ENCODE assay signal across 1 cellular context in genomic region chr1:52365746-52366516, GRCh38.
TF ChIP-seq lines count a peak whose summit lies in the region.

A gene with protein sequence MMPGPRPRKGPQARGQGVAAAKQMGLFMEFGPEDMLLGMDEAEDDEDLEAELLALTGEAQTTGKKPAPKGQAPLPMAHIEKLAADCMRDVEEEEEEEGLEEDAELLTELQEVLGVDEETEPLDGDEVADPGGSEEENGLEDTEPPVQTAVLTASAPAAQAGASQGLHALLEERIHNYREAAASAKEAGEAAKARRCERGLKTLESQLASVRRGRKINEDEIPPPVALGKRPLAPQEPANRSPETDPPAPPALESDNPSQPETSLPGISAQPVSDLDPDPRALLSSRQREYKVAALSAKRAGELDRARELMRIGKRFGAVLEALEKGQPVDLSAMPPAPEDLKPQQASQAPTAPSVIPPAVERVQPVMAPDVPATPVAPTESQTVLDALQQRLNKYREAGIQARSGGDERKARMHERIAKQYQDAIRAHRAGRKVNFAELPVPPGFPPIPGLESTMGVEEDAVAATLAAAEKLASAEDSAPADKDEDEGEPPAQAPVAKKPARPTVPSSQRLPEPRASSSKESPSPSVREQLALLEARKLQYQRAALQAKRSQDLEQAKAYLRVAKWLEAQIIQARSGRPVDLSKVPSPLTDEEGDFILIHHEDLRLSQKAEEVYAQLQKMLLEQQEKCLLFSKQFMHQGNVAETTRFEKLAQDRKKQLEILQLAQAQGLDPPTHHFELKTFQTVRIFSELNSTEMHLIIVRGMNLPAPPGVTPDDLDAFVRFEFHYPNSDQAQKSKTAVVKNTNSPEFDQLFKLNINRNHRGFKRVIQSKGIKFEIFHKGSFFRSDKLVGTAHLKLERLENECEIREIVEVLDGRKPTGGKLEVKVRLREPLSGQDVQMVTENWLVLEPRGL (minus strand): TSS chr1:52366205. CDS start chr1:52364620, 1,585 bp downstream.

TF ChIP-seq in WTC11, 78 proteins besides CTCF, POLR2A, EP300 and RAD21 (continued from another document and continues in another):
- TF ChIP-seq AR (CRISPR knock-in tag; IDR thresholded peaks at IDR 0.05) (no peak), ZNF263 (CRISPR knock-in tag; IDR thresholded peaks at IDR 0.05; ENCODE audit: low read depth) (no peak), FOXK1 (CRISPR knock-in tag; IDR thresholded peaks at IDR 0.05) (peak; percentile 60; the same call in 1 of the 2 replicates), KAT7 (CRISPR knock-in tag; IDR thresholded peaks at IDR 0.05; ENCODE audit: borderline replicate concordance) (peak; percentile 58; the same call in 1 of the 2 replicates), IRF1 (CRISPR knock-in tag; IDR thresholded peaks at IDR 0.05) (no peak), MYBL2 (CRISPR knock-in tag; IDR thresholded peaks at IDR 0.05) (peak; percentile 78; the same call in 1 of the 2 replicates), JAZF1 (CRISPR knock-in tag; IDR thresholded peaks at IDR 0.05) (no peak), GABPB1 (CRISPR knock-in tag; IDR thresholded peaks at IDR 0.05) (peak; percentile 22; the same call in 1 of the 2 replicates), ZNF121 (CRISPR knock-in tag; IDR thresholded peaks at IDR 0.05) (no peak), SOX15 (CRISPR knock-in tag; IDR thresholded peaks at IDR 0.05) (no peak), NR3C1 (CRISPR knock-in tag; conservative IDR thresholded peaks at IDR 0.05; ENCODE audit: low read depth) (no peak), FOXJ3 (CRISPR knock-in tag; IDR thresholded peaks at IDR 0.05; ENCODE audit: borderline replicate concordance) (no peak), ZNF423 (CRISPR knock-in tag; IDR thresholded peaks at IDR 0.05) (peak; percentile 54), NFE2L1 (CRISPR knock-in tag; IDR thresholded peaks at IDR 0.05) (no peak), TCF7 (CRISPR knock-in tag; IDR thresholded peaks at IDR 0.05; ENCODE audit: low read depth) (no peak), ETV6 (CRISPR knock-in tag; IDR thresholded peaks at IDR 0.05) (0 out of 2 replicates have a peak, but pooled peaks have one; percentile 28), FOXP1 (CRISPR knock-in tag; IDR thresholded peaks at IDR 0.05; ENCODE audit: borderline replicate concordance) (peak; percentile 88), NR2C2 (CRISPR knock-in tag; IDR thresholded peaks at IDR 0.05) (no peak), RELA (CRISPR knock-in tag; IDR thresholded peaks at IDR 0.05; ENCODE audit: borderline replicate concordance) (no peak), ZNF671 (CRISPR knock-in tag; IDR thresholded peaks at IDR 0.05) (no peak), ZBTB21 (CRISPR knock-in tag; IDR thresholded peaks at IDR 0.05; ENCODE audit: borderline replicate concordance) (no peak), ZNF512 (CRISPR knock-in tag; IDR thresholded peaks at IDR 0.05; ENCODE audit: borderline replicate concordance) (no peak), AFF4 (CRISPR knock-in tag; IDR thresholded peaks at IDR 0.05; ENCODE audit: borderline replicate concordance) (no peak), PRRX2 (CRISPR knock-in tag; IDR thresholded peaks at IDR 0.05) (no peak), HMGA2 (CRISPR knock-in tag; IDR thresholded peaks at IDR 0.05) (no peak), TEAD1 (CRISPR knock-in tag; IDR thresholded peaks at IDR 0.05) (peak; percentile 66; the same call in 1 of the 2 replicates), JUN (CRISPR knock-in tag; IDR thresholded peaks at IDR 0.05) (no peak), IRF2 (CRISPR knock-in tag; IDR thresholded peaks at IDR 0.05; ENCODE audit: borderline replicate concordance, low read depth) (no peak), ZNF396 (CRISPR knock-in tag; IDR thresholded peaks at IDR 0.05; ENCODE audit: borderline replicate concordance) (no peak)
- TF ChIP-seq, protein P1, sequence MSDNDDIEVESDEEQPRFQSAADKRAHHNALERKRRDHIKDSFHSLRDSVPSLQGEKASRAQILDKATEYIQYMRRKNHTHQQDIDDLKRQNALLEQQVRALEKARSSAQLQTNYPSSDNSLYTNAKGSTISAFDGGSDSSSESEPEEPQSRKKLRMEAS (CRISPR knock-in tag; IDR thresholded peaks at IDR 0.05), result peak; percentile 93
- TF ChIP-seq, protein P2, sequence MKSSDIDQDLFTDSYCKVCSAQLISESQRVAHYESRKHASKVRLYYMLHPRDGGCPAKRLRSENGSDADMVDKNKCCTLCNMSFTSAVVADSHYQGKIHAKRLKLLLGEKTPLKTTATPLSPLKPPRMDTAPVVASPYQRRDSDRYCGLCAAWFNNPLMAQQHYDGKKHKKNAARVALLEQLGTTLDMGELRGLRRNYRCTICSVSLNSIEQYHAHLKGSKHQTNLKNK (CRISPR knock-in tag; IDR thresholded peaks at IDR 0.05), result no peak
- TF ChIP-seq, protein P3, sequence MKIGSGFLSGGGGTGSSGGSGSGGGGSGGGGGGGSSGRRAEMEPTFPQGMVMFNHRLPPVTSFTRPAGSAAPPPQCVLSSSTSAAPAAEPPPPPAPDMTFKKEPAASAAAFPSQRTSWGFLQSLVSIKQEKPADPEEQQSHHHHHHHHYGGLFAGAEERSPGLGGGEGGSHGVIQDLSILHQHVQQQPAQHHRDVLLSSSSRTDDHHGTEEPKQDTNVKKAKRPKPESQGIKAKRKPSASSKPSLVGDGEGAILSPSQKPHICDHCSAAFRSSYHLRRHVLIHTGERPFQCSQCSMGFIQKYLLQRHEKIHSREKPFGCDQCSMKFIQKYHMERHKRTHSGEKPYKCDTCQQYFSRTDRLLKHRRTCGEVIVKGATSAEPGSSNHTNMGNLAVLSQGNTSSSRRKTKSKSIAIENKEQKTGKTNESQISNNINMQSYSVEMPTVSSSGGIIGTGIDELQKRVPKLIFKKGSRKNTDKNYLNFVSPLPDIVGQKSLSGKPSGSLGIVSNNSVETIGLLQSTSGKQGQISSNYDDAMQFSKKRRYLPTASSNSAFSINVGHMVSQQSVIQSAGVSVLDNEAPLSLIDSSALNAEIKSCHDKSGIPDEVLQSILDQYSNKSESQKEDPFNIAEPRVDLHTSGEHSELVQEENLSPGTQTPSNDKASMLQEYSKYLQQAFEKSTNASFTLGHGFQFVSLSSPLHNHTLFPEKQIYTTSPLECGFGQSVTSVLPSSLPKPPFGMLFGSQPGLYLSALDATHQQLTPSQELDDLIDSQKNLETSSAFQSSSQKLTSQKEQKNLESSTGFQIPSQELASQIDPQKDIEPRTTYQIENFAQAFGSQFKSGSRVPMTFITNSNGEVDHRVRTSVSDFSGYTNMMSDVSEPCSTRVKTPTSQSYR (CRISPR knock-in tag; IDR thresholded peaks at IDR 0.05), result no peak
- TF ChIP-seq, protein P4, sequence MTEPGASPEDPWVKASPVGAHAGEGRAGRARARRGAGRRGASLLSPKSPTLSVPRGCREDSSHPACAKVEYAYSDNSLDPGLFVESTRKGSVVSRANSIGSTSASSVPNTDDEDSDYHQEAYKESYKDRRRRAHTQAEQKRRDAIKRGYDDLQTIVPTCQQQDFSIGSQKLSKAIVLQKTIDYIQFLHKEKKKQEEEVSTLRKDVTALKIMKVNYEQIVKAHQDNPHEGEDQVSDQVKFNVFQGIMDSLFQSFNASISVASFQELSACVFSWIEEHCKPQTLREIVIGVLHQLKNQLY (CRISPR knock-in tag; IDR thresholded peaks at IDR 0.05), result no peak
- TF ChIP-seq, protein P5, sequence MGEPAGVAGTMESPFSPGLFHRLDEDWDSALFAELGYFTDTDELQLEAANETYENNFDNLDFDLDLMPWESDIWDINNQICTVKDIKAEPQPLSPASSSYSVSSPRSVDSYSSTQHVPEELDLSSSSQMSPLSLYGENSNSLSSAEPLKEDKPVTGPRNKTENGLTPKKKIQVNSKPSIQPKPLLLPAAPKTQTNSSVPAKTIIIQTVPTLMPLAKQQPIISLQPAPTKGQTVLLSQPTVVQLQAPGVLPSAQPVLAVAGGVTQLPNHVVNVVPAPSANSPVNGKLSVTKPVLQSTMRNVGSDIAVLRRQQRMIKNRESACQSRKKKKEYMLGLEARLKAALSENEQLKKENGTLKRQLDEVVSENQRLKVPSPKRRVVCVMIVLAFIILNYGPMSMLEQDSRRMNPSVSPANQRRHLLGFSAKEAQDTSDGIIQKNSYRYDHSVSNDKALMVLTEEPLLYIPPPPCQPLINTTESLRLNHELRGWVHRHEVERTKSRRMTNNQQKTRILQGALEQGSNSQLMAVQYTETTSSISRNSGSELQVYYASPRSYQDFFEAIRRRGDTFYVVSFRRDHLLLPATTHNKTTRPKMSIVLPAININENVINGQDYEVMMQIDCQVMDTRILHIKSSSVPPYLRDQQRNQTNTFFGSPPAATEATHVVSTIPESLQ (CRISPR knock-in tag; IDR thresholded peaks at IDR 0.05), result no peak
- TF ChIP-seq, protein P6, sequence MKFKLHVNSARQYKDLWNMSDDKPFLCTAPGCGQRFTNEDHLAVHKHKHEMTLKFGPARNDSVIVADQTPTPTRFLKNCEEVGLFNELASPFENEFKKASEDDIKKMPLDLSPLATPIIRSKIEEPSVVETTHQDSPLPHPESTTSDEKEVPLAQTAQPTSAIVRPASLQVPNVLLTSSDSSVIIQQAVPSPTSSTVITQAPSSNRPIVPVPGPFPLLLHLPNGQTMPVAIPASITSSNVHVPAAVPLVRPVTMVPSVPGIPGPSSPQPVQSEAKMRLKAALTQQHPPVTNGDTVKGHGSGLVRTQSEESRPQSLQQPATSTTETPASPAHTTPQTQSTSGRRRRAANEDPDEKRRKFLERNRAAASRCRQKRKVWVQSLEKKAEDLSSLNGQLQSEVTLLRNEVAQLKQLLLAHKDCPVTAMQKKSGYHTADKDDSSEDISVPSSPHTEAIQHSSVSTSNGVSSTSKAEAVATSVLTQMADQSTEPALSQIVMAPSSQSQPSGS (CRISPR knock-in tag; IDR thresholded peaks at IDR 0.05; ENCODE audit: borderline replicate concordance, low read depth), result no peak
- TF ChIP-seq, protein P7, sequence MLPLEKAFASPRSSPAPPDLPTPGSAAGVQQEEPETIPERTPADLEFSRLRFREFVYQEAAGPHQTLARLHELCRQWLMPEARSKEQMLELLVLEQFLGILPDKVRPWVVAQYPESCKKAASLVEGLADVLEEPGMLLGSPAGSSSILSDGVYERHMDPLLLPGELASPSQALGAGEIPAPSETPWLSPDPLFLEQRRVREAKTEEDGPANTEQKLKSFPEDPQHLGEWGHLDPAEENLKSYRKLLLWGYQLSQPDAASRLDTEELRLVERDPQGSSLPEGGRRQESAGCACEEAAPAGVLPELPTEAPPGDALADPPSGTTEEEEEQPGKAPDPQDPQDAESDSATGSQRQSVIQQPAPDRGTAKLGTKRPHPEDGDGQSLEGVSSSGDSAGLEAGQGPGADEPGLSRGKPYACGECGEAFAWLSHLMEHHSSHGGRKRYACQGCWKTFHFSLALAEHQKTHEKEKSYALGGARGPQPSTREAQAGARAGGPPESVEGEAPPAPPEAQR (CRISPR knock-in tag; IDR thresholded peaks at IDR 0.05), result no peak
